In genomic region chr14:89411976-89412375, GRCh38 we compare ENCODE assay signal across 13 cellular contexts. TPM values are rescaled to one million over a fixed set of nuclear protein-coding genes. Genes with fewer than 3 reads are reported as not detected.
DNase-seq lines count a peak whose midpoint lies in the region; ATAC-seq, FAIRE-seq and TF ChIP-seq lines count a peak whose summit lies in the region.
"Had no signal": no experiment of that assay in that cellular context is flagged by ENCODE, and none has a peak within 500 bp of the region (broad histone marks: within the 10 kb centered on the region; RNA-seq: fewer than 3 reads in every experiment).

No MANE protein-coding gene starts in this region.

- DNase-seq in astrocyte (ENCODE audit: low read depth) (no peak), trophoblast cell (no peak), chondrocyte (ENCODE audit: low spot score) (no peak), GM13976 (ENCODE audit: low spot score) (no peak)
- DNase-seq: Caco-2; CD8-positive, alpha-beta memory T cell; GF-D8; H9 had no signal

- H3K4me1 ChIP-seq in Loucy (ENCODE audit: insufficient read depth, low read length, poor library complexity, severe bottlenecking): peaks cover 52% of the 10 kb centered on the region
- peaks cover 8% of the 10 kb centered on the region for H3K4me1 ChIP-seq in astrocyte (ENCODE audit: insufficient read depth, low read length)
- H3K4me1 ChIP-seq in trophoblast cell (ENCODE audit: control insufficient read depth in 1 of 2, insufficient read depth in 2 of 2, low read length in 2 of 2): peaks cover 0 to 7% of the 10 kb centered on the region in 2 experiments
- H3K4me1 ChIP-seq: Caco-2 had no signal

- H4K91ac ChIP-seq in trophoblast cell (ENCODE audit: low read depth, low read length): no peak overlapping the region

- no peaks in the 10 kb centered on the region for H3F3A ChIP-seq in Loucy (ENCODE audit: low read depth)

- H3K79me1 ChIP-seq in trophoblast cell (ENCODE audit: low read length): peaks cover 6% of the 10 kb centered on the region

- H3K27ac Mint-ChIP-seq in astrocyte (ENCODE audit: unreplicated experiment) (peak overlapping the region; percentile 62), chondrocyte (ENCODE audit: unreplicated experiment) (no peak overlapping the region)

- no peak overlapping the region for H2AK5ac ChIP-seq in trophoblast cell (ENCODE audit: low read length)

- H3K27ac ChIP-seq in astrocyte (ENCODE audit: low read depth, low read length): no peak overlapping the region
- no peak overlapping the region for H3K27ac ChIP-seq in trophoblast cell (ENCODE audit: low read depth, low read length)
- H3K27ac ChIP-seq: A549 had no signal

- FAIRE-seq in astrocyte (lab: Jason Lieb, UNC): no peak
- FAIRE-seq: A549 had no signal

- TF ChIP-seq CTCF in Loucy (conservative IDR thresholded peaks at IDR 0.05; ENCODE audit: low read length): no peak
- TF ChIP-seq CTCF in astrocyte (IDR thresholded peaks at IDR 0.05; ENCODE audit: insufficient read depth, low read depth, low read length): no peak
- TF ChIP-seq CTCF in chondrocyte (IDR thresholded peaks at IDR 0.05): no peak
- TF ChIP-seq CTCF in GM13976 (IDR thresholded peaks at IDR 0.05; ENCODE audit: borderline replicate concordance, control extremely low read depth, extremely low read depth, insufficient read depth, missing control alignments): no peak

- peaks cover 5% of the 10 kb centered on the region for H3K9me3 Mint-ChIP-seq in astrocyte (ENCODE audit: unreplicated experiment)
- H3K9me3 Mint-ChIP-seq in chondrocyte (ENCODE audit: low read depth): no peaks in the 10 kb centered on the region
- H3K9me3 Mint-ChIP-seq: CD8-positive, alpha-beta memory T cell; IgD-negative memory B cell had no signal

- ATAC-seq in GM19035 (IDR thresholded peaks at IDR 0.05; ENCODE audit: unreplicated experiment): no peak
- ATAC-seq: A549 had no signal

- in situ Hi-C loops in GM13976 (cut with MboI; ENCODE audit: low sequenced_read_pairs, unreplicated experiment): loop anchor here (10.0 to 25.0 kb wide), 2 partner anchors 227 to 375 kb away; no protein-coding TSS in a partner anchor

- H3K9me3 ChIP-seq in Loucy (ENCODE audit: insufficient read depth, low read depth, low read length) (no peaks in the 10 kb centered on the region), astrocyte (ENCODE audit: insufficient read depth, low read depth, low read length) (no peaks in the 10 kb centered on the region), trophoblast cell (ENCODE audit: insufficient read depth, low read depth, low read length) (no peaks in the 10 kb centered on the region)
- H3K9me3 ChIP-seq: A549, Caco-2 had no signal

- no peak overlapping the region for H2BK120ac ChIP-seq in trophoblast cell (ENCODE audit: insufficient read depth, low read length, poor library complexity)

- no peak overlapping the region for H2BK5ac ChIP-seq in trophoblast cell (ENCODE audit: low read depth, low read length, poor library complexity)

- peaks cover 65% of the 10 kb centered on the region for H4K20me1 ChIP-seq in Loucy (ENCODE audit: insufficient read depth, low read length, poor library complexity, severe bottlenecking)
- H4K20me1 ChIP-seq in astrocyte (ENCODE audit: insufficient read depth, low read length): peaks cover 67% of the 10 kb centered on the region

- no peak overlapping the region for H3K14ac ChIP-seq in trophoblast cell (ENCODE audit: low read length)

- no peak overlapping the region for H4K8ac ChIP-seq in trophoblast cell (ENCODE audit: low read depth, low read length)

- H3K36me3 Mint-ChIP-seq in astrocyte (ENCODE audit: low read depth, unreplicated experiment) (peaks cover 32% of the 10 kb centered on the region), chondrocyte (ENCODE audit: low read depth) (peaks cover 20% of the 10 kb centered on the region)

- peaks cover 23% of the 10 kb centered on the region for H3K4me1 Mint-ChIP-seq in astrocyte (ENCODE audit: low read depth, unreplicated experiment)
- peaks cover 55% of the 10 kb centered on the region for H3K4me1 Mint-ChIP-seq in chondrocyte (ENCODE audit: low read depth)

- no peaks in the 10 kb centered on the region for H3K27me3 Mint-ChIP-seq in astrocyte (ENCODE audit: low read depth, unreplicated experiment)
- no peaks in the 10 kb centered on the region for H3K27me3 Mint-ChIP-seq in chondrocyte (ENCODE audit: low read depth)
- H3K27me3 Mint-ChIP-seq: CD8-positive, alpha-beta memory T cell; IgD-negative memory B cell had no signal

- H3K36me3 ChIP-seq in Loucy (ENCODE audit: insufficient read depth, low read length) (peaks cover 42% of the 10 kb centered on the region; the same call in 1 of the 2 replicates), astrocyte (ENCODE audit: insufficient read depth, low read length) (peaks cover 10% of the 10 kb centered on the region), trophoblast cell (ENCODE audit: control insufficient read depth in 1 of 2, insufficient read depth in 2 of 2, low read length in 2 of 2) (peaks cover 7 to 14% of the 10 kb centered on the region in 2 experiments)

- H3K23ac ChIP-seq in trophoblast cell (ENCODE audit: low read length): no peak overlapping the region

- no peak overlapping the region for H2BK12ac ChIP-seq in trophoblast cell (ENCODE audit: low read length)

- H3K4me3 ChIP-seq in Loucy (ENCODE audit: low read length, poor library complexity, severe bottlenecking) (no peak overlapping the region), astrocyte (ENCODE audit: insufficient read depth, low read depth, low read length) (no peak overlapping the region), trophoblast cell (ENCODE audit: low read depth, low read length) (no peak overlapping the region)
- H3K4me3 ChIP-seq: A549 had no signal

- H2AFZ ChIP-seq in Loucy (ENCODE audit: low read length) (no peak overlapping the region), astrocyte (ENCODE audit: low read depth, low read length) (no peak overlapping the region), trophoblast cell (ENCODE audit: insufficient read depth, low read length, poor library complexity) (no peak overlapping the region)

- H3K27me3 ChIP-seq in Loucy (ENCODE audit: insufficient read depth, low read length, poor library complexity, severe bottlenecking): no peaks in the 10 kb centered on the region
- no peaks in the 10 kb centered on the region for H3K27me3 ChIP-seq in astrocyte (ENCODE audit: insufficient read depth, low read length)
- no peaks in the 10 kb centered on the region for H3K27me3 ChIP-seq in trophoblast cell (ENCODE audit: insufficient read depth, low read length)

- H3K4ac ChIP-seq in trophoblast cell (ENCODE audit: low read depth, low read length): peak overlapping the region; percentile 0

- no peak overlapping the region for H3K18ac ChIP-seq in trophoblast cell (ENCODE audit: low read length)

- H3K4me3 Mint-ChIP-seq in astrocyte (ENCODE audit: unreplicated experiment) (no peak overlapping the region), chondrocyte (ENCODE audit: unreplicated experiment) (no peak overlapping the region)
- H3K4me3 Mint-ChIP-seq: CD14-positive monocyte, H9 had no signal

- WGBS in trophoblast cell (ENCODE audit: extremely low coverage, insufficient coverage, insufficient read length): no CpG with 5 or more reads among the region's 11 CpGs

- H3K9ac ChIP-seq in Loucy (ENCODE audit: low read depth, low read length, poor library complexity, severe bottlenecking): no peak overlapping the region
- no peak overlapping the region for H3K9ac ChIP-seq in astrocyte (ENCODE audit: low read length)
- no peak overlapping the region for H3K9ac ChIP-seq in trophoblast cell (ENCODE audit: low read length)

- no peak overlapping the region for H4K12ac ChIP-seq in trophoblast cell (ENCODE audit: low read depth, low read length)

- peaks cover 97% of the 10 kb centered on the region for H3K79me2 ChIP-seq in Loucy (ENCODE audit: insufficient read depth, low read length)
- peaks cover 91% of the 10 kb centered on the region for H3K79me2 ChIP-seq in astrocyte (ENCODE audit: insufficient read depth, low read length)
- peaks cover 10% of the 10 kb centered on the region for H3K79me2 ChIP-seq in trophoblast cell (ENCODE audit: control insufficient read depth, insufficient read depth, low read length, poor library complexity)

- no peaks in the 10 kb centered on the region for H3K9me2 ChIP-seq in Loucy (replicated peaks; ENCODE audit: low read depth, low read length)

- peak overlapping the region; percentile 39 for H3K4me2 ChIP-seq in Loucy (ENCODE audit: low read depth, low read length, poor library complexity, severe bottlenecking)
- no peak overlapping the region for H3K4me2 ChIP-seq in astrocyte (ENCODE audit: low read length)
- H3K4me2 ChIP-seq in trophoblast cell (ENCODE audit: low read length): no peak overlapping the region
- H3K4me2 ChIP-seq: A549 had no signal

RNA-seq across cellular contexts. Expression of gene FOXN3, which starts 5.1 kb away (rescaled TPM):
- total RNA-seq in astrocyte: 105 and 122 TPM in 2 replicates
- polyA plus RNA-seq in trophoblast cell (2013): 55.1 and 55.6 TPM in 2 replicates
- total RNA-seq in chondrocyte: 129 to 161 TPM (median 155 TPM) in 3 replicates
